1 cellular context compared by ENCODE assay signal in the genomic region with DNA sequence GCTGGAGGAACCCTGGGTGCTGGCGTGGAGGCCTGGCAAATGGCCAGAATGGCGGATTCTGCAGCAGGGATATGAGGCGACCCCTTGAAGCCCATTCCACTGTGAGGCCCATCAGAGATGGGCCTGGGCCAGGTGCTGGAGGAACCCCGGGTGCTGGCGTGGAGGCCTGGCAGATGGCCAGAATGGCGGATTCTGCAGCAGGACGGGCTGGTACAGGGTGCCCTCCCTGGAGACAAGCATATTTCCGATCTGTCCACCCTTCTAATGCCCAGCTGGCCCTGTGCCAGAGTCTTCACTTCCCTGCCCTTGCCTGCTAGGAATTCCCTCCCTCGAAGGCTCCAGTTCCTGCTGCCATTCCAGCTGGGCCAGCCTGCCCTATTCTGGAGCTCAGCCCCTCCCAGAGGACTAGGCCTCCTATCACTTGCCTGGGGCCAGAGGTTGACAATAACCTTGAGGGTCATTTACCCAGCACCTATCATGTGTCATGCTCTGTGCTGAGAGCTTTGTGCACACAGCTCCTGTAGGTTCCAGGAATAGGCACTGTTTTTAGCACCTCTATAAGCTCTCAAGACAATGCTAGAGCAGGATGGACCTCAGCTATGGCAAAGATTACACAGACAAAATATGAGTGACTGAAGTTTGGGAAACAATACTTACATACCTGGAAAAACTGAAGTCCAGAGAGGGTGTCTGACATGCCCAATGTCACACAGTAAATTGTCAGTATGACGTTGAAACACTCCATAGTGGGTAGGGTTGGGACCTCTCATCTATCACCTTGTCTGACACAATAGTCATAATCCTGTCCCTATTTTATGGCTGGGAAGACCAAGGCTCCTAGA.
TF ChIP-seq lines count a peak whose summit lies in the region.

No MANE protein-coding gene starts in this region.

TF ChIP-seq in HepG2, 621 proteins besides CTCF, POLR2A, EP300 and RAD21 (continued from another document and continues in another):
- TF ChIP-seq, protein P1, sequence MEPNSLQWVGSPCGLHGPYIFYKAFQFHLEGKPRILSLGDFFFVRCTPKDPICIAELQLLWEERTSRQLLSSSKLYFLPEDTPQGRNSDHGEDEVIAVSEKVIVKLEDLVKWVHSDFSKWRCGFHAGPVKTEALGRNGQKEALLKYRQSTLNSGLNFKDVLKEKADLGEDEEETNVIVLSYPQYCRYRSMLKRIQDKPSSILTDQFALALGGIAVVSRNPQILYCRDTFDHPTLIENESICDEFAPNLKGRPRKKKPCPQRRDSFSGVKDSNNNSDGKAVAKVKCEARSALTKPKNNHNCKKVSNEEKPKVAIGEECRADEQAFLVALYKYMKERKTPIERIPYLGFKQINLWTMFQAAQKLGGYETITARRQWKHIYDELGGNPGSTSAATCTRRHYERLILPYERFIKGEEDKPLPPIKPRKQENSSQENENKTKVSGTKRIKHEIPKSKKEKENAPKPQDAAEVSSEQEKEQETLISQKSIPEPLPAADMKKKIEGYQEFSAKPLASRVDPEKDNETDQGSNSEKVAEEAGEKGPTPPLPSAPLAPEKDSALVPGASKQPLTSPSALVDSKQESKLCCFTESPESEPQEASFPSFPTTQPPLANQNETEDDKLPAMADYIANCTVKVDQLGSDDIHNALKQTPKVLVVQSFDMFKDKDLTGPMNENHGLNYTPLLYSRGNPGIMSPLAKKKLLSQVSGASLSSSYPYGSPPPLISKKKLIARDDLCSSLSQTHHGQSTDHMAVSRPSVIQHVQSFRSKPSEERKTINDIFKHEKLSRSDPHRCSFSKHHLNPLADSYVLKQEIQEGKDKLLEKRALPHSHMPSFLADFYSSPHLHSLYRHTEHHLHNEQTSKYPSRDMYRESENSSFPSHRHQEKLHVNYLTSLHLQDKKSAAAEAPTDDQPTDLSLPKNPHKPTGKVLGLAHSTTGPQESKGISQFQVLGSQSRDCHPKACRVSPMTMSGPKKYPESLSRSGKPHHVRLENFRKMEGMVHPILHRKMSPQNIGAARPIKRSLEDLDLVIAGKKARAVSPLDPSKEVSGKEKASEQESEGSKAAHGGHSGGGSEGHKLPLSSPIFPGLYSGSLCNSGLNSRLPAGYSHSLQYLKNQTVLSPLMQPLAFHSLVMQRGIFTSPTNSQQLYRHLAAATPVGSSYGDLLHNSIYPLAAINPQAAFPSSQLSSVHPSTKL (CRISPR knock-in tag; IDR thresholded peaks at IDR 0.05) = peak; percentile 26; the same call in 1 of the 2 replicates
- TF ChIP-seq SMC3 (IDR thresholded peaks at IDR 0.05; ENCODE audit: low read length) (no peak), ASH2L (IDR thresholded peaks at IDR 0.05; ENCODE audit: insufficient read length, low read depth, low read length) (no peak), ZNF260 (CRISPR knock-in tag; IDR thresholded peaks at IDR 0.05; ENCODE audit: borderline replicate concordance, low read depth) (no peak), EED (CRISPR knock-in tag; IDR thresholded peaks at IDR 0.05) (0 out of 2 replicates have a peak, but pooled peaks have one; percentile 40), ERF (CRISPR knock-in tag; IDR thresholded peaks at IDR 0.05) (no peak), NFKBIZ (CRISPR knock-in tag; IDR thresholded peaks at IDR 0.05) (no peak), TP53 (CRISPR knock-in tag; conservative IDR thresholded peaks at IDR 0.05) (no peak), U2AF1 (optimal IDR thresholded peaks at IDR 0.05; ENCODE audit: low read depth, low read length) (no peak), MEIS1 (CRISPR knock-in tag; IDR thresholded peaks at IDR 0.05; ENCODE audit: borderline replicate concordance) (no peak), ZNF354B (CRISPR knock-in tag; IDR thresholded peaks at IDR 0.05) (no peak), REPIN1 (CRISPR knock-in tag; IDR thresholded peaks at IDR 0.05; ENCODE audit: borderline replicate concordance, low read depth) (no peak), TSC22D2 (CRISPR knock-in tag; IDR thresholded peaks at IDR 0.05; ENCODE audit: borderline replicate concordance) (no peak), GATAD1 (CRISPR knock-in tag; IDR thresholded peaks at IDR 0.05) (no peak), TBX2 (CRISPR knock-in tag; IDR thresholded peaks at IDR 0.05; ENCODE audit: borderline replicate concordance) (peak; percentile 49; the same call in 1 of the 2 replicates), DNMT3B (CRISPR knock-in tag; conservative IDR thresholded peaks at IDR 0.05) (no peak), ZNF782 (CRISPR knock-in tag; IDR thresholded peaks at IDR 0.05; ENCODE audit: borderline replicate concordance) (no peak), ZNF549 (CRISPR knock-in tag; IDR thresholded peaks at IDR 0.05) (no peak), ZNF337 (CRISPR knock-in tag; IDR thresholded peaks at IDR 0.05; ENCODE audit: borderline replicate concordance, low read depth) (no peak), ZNF251 (CRISPR knock-in tag; IDR thresholded peaks at IDR 0.05) (no peak), MXI1 (IDR thresholded peaks at IDR 0.05; ENCODE audit: borderline replicate concordance, low read depth, low read length) (no peak), GZF1 (CRISPR knock-in tag; IDR thresholded peaks at IDR 0.05) (no peak), ZNF567 (CRISPR knock-in tag; IDR thresholded peaks at IDR 0.05; ENCODE audit: borderline replicate concordance) (no peak)
- TF ChIP-seq, protein P2, sequence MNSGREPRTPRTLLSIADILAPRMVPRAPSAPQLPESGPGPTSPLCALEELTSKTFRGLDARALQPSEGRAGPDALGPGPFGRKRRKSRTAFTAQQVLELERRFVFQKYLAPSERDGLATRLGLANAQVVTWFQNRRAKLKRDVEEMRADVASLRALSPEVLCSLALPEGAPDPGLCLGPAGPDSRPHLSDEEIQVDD (CRISPR knock-in tag; IDR thresholded peaks at IDR 0.05; ENCODE audit: borderline replicate concordance) = no peak
- TF ChIP-seq, protein P3, sequence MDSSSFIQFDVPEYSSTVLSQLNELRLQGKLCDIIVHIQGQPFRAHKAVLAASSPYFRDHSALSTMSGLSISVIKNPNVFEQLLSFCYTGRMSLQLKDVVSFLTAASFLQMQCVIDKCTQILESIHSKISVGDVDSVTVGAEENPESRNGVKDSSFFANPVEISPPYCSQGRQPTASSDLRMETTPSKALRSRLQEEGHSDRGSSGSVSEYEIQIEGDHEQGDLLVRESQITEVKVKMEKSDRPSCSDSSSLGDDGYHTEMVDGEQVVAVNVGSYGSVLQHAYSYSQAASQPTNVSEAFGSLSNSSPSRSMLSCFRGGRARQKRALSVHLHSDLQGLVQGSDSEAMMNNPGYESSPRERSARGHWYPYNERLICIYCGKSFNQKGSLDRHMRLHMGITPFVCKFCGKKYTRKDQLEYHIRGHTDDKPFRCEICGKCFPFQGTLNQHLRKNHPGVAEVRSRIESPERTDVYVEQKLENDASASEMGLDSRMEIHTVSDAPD (CRISPR knock-in tag; IDR thresholded peaks at IDR 0.05) = no peak
- TF ChIP-seq, protein P4, sequence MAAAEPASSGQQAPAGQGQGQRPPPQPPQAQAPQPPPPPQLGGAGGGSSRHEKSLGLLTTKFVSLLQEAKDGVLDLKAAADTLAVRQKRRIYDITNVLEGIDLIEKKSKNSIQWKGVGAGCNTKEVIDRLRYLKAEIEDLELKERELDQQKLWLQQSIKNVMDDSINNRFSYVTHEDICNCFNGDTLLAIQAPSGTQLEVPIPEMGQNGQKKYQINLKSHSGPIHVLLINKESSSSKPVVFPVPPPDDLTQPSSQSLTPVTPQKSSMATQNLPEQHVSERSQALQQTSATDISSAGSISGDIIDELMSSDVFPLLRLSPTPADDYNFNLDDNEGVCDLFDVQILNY (CRISPR knock-in tag; conservative IDR thresholded peaks at IDR 0.05) = no peak
- TF ChIP-seq, protein P5, sequence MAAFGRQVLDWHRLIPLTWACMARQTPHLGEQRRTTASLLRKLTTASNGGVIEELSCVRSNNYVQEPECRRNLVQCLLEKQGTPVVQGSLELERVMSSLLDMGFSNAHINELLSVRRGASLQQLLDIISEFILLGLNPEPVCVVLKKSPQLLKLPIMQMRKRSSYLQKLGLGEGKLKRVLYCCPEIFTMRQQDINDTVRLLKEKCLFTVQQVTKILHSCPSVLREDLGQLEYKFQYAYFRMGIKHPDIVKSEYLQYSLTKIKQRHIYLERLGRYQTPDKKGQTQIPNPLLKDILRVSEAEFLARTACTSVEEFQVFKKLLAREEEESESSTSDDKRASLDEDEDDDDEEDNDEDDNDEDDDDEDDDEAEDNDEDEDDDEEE (CRISPR knock-in tag; IDR thresholded peaks at IDR 0.05) = no peak
- TF ChIP-seq, protein P6, sequence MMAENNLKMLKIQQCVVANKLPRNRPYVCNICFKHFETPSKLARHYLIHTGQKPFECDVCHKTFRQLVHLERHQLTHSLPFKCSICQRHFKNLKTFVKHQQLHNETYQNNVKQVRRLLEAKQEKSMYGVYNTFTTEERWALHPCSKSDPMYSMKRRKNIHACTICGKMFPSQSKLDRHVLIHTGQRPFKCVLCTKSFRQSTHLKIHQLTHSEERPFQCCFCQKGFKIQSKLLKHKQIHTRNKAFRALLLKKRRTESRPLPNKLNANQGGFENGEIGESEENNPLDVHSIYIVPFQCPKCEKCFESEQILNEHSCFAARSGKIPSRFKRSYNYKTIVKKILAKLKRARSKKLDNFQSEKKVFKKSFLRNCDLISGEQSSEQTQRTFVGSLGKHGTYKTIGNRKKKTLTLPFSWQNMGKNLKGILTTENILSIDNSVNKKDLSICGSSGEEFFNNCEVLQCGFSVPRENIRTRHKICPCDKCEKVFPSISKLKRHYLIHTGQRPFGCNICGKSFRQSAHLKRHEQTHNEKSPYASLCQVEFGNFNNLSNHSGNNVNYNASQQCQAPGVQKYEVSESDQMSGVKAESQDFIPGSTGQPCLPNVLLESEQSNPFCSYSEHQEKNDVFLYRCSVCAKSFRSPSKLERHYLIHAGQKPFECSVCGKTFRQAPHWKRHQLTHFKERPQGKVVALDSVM (CRISPR knock-in tag; IDR thresholded peaks at IDR 0.05) = no peak
- TF ChIP-seq, protein P7, sequence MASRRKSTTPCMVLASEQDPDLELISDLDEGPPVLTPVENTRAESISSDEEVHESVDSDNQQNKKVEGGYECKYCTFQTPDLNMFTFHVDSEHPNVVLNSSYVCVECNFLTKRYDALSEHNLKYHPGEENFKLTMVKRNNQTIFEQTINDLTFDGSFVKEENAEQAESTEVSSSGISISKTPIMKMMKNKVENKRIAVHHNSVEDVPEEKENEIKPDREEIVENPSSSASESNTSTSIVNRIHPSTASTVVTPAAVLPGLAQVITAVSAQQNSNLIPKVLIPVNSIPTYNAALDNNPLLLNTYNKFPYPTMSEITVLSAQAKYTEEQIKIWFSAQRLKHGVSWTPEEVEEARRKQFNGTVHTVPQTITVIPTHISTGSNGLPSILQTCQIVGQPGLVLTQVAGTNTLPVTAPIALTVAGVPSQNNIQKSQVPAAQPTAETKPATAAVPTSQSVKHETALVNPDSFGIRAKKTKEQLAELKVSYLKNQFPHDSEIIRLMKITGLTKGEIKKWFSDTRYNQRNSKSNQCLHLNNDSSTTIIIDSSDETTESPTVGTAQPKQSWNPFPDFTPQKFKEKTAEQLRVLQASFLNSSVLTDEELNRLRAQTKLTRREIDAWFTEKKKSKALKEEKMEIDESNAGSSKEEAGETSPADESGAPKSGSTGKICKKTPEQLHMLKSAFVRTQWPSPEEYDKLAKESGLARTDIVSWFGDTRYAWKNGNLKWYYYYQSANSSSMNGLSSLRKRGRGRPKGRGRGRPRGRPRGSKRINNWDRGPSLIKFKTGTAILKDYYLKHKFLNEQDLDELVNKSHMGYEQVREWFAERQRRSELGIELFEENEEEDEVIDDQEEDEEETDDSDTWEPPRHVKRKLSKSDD (CRISPR knock-in tag; IDR thresholded peaks at IDR 0.05; ENCODE audit: low read depth) = no peak
- TF ChIP-seq, protein P8, sequence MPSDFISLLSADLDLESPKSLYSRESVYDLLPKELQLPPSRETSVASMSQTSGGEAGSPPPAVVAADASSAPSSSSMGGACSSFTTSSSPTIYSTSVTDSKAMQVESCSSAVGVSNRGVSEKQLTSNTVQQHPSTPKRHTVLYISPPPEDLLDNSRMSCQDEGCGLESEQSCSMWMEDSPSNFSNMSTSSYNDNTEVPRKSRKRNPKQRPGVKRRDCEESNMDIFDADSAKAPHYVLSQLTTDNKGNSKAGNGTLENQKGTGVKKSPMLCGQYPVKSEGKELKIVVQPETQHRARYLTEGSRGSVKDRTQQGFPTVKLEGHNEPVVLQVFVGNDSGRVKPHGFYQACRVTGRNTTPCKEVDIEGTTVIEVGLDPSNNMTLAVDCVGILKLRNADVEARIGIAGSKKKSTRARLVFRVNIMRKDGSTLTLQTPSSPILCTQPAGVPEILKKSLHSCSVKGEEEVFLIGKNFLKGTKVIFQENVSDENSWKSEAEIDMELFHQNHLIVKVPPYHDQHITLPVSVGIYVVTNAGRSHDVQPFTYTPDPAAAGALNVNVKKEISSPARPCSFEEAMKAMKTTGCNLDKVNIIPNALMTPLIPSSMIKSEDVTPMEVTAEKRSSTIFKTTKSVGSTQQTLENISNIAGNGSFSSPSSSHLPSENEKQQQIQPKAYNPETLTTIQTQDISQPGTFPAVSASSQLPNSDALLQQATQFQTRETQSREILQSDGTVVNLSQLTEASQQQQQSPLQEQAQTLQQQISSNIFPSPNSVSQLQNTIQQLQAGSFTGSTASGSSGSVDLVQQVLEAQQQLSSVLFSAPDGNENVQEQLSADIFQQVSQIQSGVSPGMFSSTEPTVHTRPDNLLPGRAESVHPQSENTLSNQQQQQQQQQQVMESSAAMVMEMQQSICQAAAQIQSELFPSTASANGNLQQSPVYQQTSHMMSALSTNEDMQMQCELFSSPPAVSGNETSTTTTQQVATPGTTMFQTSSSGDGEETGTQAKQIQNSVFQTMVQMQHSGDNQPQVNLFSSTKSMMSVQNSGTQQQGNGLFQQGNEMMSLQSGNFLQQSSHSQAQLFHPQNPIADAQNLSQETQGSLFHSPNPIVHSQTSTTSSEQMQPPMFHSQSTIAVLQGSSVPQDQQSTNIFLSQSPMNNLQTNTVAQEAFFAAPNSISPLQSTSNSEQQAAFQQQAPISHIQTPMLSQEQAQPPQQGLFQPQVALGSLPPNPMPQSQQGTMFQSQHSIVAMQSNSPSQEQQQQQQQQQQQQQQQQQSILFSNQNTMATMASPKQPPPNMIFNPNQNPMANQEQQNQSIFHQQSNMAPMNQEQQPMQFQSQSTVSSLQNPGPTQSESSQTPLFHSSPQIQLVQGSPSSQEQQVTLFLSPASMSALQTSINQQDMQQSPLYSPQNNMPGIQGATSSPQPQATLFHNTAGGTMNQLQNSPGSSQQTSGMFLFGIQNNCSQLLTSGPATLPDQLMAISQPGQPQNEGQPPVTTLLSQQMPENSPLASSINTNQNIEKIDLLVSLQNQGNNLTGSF (CRISPR knock-in tag; IDR thresholded peaks at IDR 0.05) = no peak
- TF ChIP-seq, protein P9, sequence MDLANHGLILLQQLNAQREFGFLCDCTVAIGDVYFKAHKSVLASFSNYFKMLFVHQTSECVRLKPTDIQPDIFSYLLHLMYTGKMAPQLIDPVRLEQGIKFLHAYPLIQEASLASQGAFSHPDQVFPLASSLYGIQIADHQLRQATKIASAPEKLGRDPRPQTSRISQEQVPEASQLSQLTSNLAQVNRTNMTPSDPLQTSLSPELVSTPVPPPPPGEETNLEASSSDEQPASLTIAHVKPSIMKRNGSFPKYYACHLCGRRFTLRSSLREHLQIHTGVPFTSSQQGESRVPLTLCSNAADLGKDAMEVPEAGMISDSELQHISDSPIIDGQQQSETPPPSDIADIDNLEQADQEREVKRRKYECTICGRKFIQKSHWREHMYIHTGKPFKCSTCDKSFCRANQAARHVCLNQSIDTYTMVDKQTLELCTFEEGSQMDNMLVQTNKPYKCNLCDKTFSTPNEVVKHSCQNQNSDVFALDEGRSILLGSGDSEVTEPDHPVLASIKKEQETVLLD (CRISPR knock-in tag; IDR thresholded peaks at IDR 0.05; ENCODE audit: low read depth) = 0 out of 2 replicates have a peak, but pooled peaks have one; percentile 7
